In the genomic region with DNA sequence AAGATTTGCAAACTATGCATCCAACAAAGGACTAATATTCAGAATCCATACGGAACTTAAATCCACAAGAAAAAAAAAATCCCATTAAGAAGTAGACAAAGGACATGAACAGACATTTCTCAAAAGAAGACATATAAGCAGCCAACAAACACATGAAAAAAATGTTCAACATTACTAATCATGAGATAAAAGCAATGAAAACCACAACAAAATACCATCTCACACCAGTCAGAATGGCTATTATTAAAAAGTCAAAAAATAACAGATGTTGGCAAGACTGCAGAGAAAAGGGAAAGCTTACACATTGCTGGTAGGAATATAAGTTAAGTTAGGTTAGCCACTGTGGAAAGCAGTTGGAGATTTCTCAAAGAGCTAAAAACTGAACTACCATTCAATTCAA, we compare ENCODE assay signal across 24 cellular contexts. TPM values are rescaled to one million over a fixed set of nuclear protein-coding genes. Genes with fewer than 3 reads are reported as not detected.
A peak's percentile ranks its signal among the peaks of the same experiment; 100 is the strongest.
DNase-seq lines count a peak whose midpoint lies in the region; ATAC-seq, FAIRE-seq and TF ChIP-seq lines count a peak whose summit lies in the region.
"Had no signal": no experiment of that assay in that cellular context is flagged by ENCODE, and none has a peak within 500 bp of the region (broad histone marks: within the 10 kb centered on the region; RNA-seq: fewer than 3 reads in every experiment).

No MANE protein-coding gene starts in this region.

- H3K9me3 ChIP-seq in endothelial cell of umbilical vein (replicated peaks; ENCODE audit: control insufficient read depth, insufficient read depth, low read length) (no peaks in the 10 kb centered on the region), osteoblast (ENCODE audit: low read depth, low read length) (no peaks in the 10 kb centered on the region), A673 (ENCODE audit: low read depth, low read length, poor library complexity, severe bottlenecking) (peaks cover 9% of the 10 kb centered on the region)
- H3K9me3 ChIP-seq: esophagus squamous epithelium had no signal

- CTCF ChIA-PET in activated CD8-positive, alpha-beta T cell treated with anti-CD3 and anti-CD28 coated beads for 36 hours (lab: Charles Lee), result interaction anchor here (1.0 kb wide), 1 partner anchor 15 kb away, joined by 3 read pairs; no protein-coding TSS in a partner anchor
- CTCF ChIA-PET in activated CD8-positive, alpha-beta T cell treated with anti-CD3 and anti-CD28 coated beads, Interleukin-2, amount 10 ng/mL, durations not matched to agents 7 days and 5 days (lab: Charles Lee), result interaction anchor here (0.7 kb wide), 1 partner anchor 48 kb away, joined by 3 read pairs; no protein-coding TSS in a partner anchor
- CTCF ChIA-PET in endothelial cell of umbilical vein (lab: Charles Lee), result interaction anchor here (1.0 to 1.4 kb wide), 3 partner anchors 8 to 133 kb away, joined by 3 to 4 read pairs (median 4); no protein-coding TSS in a partner anchor
- CTCF ChIA-PET in A673 (lab: Charles Lee), result no interaction called here

- H3K36me3 ChIP-seq in endothelial cell of umbilical vein (ENCODE audit: control insufficient read depth in 2 of 2, extremely low read depth in 1 of 2, insufficient read depth in 2 of 2, low read length in 2 of 2), result peaks cover 2 to 7% of the 10 kb centered on the region in 2 experiments
- no peaks in the 10 kb centered on the region for H3K36me3 ChIP-seq in osteoblast (ENCODE audit: insufficient read depth, low read length)
- H3K36me3 ChIP-seq in A673 (ENCODE audit: insufficient read depth, low read length, poor library complexity, severe bottlenecking), result no peaks in the 10 kb centered on the region
- H3K36me3 ChIP-seq: esophagus squamous epithelium, transverse colon had no signal

- POLR2A ChIA-PET in activated CD8-positive, alpha-beta T cell treated with anti-CD3 and anti-CD28 coated beads for 36 hours (lab: Charles Lee), result interaction anchor here (1.8 kb wide), 1 partner anchor 14 kb away, joined by 6 read pairs; no protein-coding TSS in a partner anchor
- POLR2A ChIA-PET in activated CD8-positive, alpha-beta T cell treated with anti-CD3 and anti-CD28 coated beads, Interleukin-2, amount 10 ng/mL, durations not matched to agents 7 days and 5 days (lab: Charles Lee), result no interaction called here
- POLR2A ChIA-PET in endothelial cell of umbilical vein (lab: Charles Lee) (interaction anchor here (0.9 kb wide), 1 partner anchor 15 kb away, joined by 3 read pairs; no protein-coding TSS in a partner anchor), A673 (lab: Charles Lee; ENCODE audit: low non-redundant PET) (no interaction called here)

- BruUV-seq in endothelial cell of umbilical vein (replicated peaks; lab: Mats Ljungman, UMichigan), result no TSS peak
- BruUV-seq in A673 (replicated peaks; lab: Mats Ljungman, UMichigan), result no TSS peak

- H3K9ac ChIP-seq in endothelial cell of umbilical vein (replicated peaks; ENCODE audit: extremely low read depth, insufficient read depth, low read length), result no peak overlapping the region
- H3K9ac ChIP-seq: parathyroid adenoma had no signal

- TF ChIP-seq CTCF in activated CD8-positive, alpha-beta T cell treated with anti-CD3 and anti-CD28 coated beads for 36 hours (IDR thresholded peaks at IDR 0.05), result no peak
- TF ChIP-seq CTCF in endothelial cell of umbilical vein (IDR thresholded peaks at IDR 0.05; ENCODE audit: extremely low read depth in 1 of 2, insufficient read depth in 1 of 2, low read depth in 1 of 2, low read length in 2 of 2) (no peak), osteoblast (IDR thresholded peaks at IDR 0.05; ENCODE audit: extremely low read depth, low read depth, low read length) (no peak), A673 (conservative IDR thresholded peaks at IDR 0.05; ENCODE audit: low read depth, low read length) (no peak)

- H3K4me1 Mint-ChIP-seq in activated CD8-positive, alpha-beta T cell treated with anti-CD3 and anti-CD28 coated beads for 36 hours (ENCODE audit: low read depth), result peaks cover 67% of the 10 kb centered on the region
- H3K4me1 Mint-ChIP-seq in activated CD8-positive, alpha-beta T cell treated with anti-CD3 and anti-CD28 coated beads, Interleukin-2, amount 10 ng/mL, durations not matched to agents 7 days and 5 days (ENCODE audit: low read depth), result peaks cover 59% of the 10 kb centered on the region

- no peak for DNase-seq in activated CD8-positive, alpha-beta T cell treated with anti-CD3 and anti-CD28 coated beads for 36 hours
- no peak for DNase-seq in activated CD8-positive, alpha-beta T cell treated with anti-CD3 and anti-CD28 coated beads, Interleukin-2, amount 10 ng/mL, durations not matched to agents 7 days and 5 days
- DNase-seq in RPMI7951 (ENCODE audit: low read depth) (peak; percentile 40), endothelial cell of umbilical vein (ENCODE audit: low read depth, low spot score) (peak; percentile 38), osteoblast (ENCODE audit: insufficient read length, low spot score, missing footprints) (no peak), NCI-H2107 treated with DMSO at 0.1 percent for 48 hours (lab: John Stamatoyannopoulos, UW; ENCODE audit: unreplicated experiment) (no peak), A673 (ENCODE audit: low spot score) (no peak)
- DNase-seq: 8988T, dermis blood vessel endothelial cell, DMS153, esophagus squamous epithelium, hypothalamus, NCI-H1105, NCI-H2107, NCI-H69, PC-3, transverse colon had no signal

- TF ChIP-seq POLR2A in endothelial cell of umbilical vein (IDR thresholded peaks at IDR 0.05; ENCODE audit: low read depth, low read length), result no peak

- H3K36me3 Mint-ChIP-seq in activated CD8-positive, alpha-beta T cell treated with anti-CD3 and anti-CD28 coated beads for 36 hours (ENCODE audit: low read depth), result peaks cover 36% of the 10 kb centered on the region
- peaks cover 43% of the 10 kb centered on the region for H3K36me3 Mint-ChIP-seq in activated CD8-positive, alpha-beta T cell treated with anti-CD3 and anti-CD28 coated beads, Interleukin-2, amount 10 ng/mL, durations not matched to agents 7 days and 5 days (ENCODE audit: low read depth)

- FAIRE-seq in endothelial cell of umbilical vein (lab: Jason Lieb, UNC), result no peak
- FAIRE-seq: GM18507, TTC549 had no signal

- H3K4me2 ChIP-seq in endothelial cell of umbilical vein (ENCODE audit: insufficient read depth, low read length) (peak overlapping the region; percentile 60), osteoblast (ENCODE audit: insufficient read depth, low read length) (peak overlapping the region; percentile 74)
- H3K4me2 ChIP-seq: smooth muscle cell had no signal

- H2AFZ ChIP-seq in endothelial cell of umbilical vein (ENCODE audit: low read depth, low read length) (no peak overlapping the region), osteoblast (ENCODE audit: low read length) (no peak overlapping the region)
- H2AFZ ChIP-seq: parathyroid adenoma had no signal

- H3K9me1 ChIP-seq in endothelial cell of umbilical vein (replicated peaks; ENCODE audit: control insufficient read depth, extremely low read depth, insufficient read depth, low read length), result no peaks in the 10 kb centered on the region

- H3K9me3 Mint-ChIP-seq in activated CD8-positive, alpha-beta T cell treated with anti-CD3 and anti-CD28 coated beads for 36 hours, result peaks cover 8% of the 10 kb centered on the region
- H3K9me3 Mint-ChIP-seq in activated CD8-positive, alpha-beta T cell treated with anti-CD3 and anti-CD28 coated beads, Interleukin-2, amount 10 ng/mL, durations not matched to agents 7 days and 5 days (ENCODE audit: insufficient read depth), result peaks cover 14% of the 10 kb centered on the region

- H3K27ac Mint-ChIP-seq in activated CD8-positive, alpha-beta T cell treated with anti-CD3 and anti-CD28 coated beads for 36 hours, result peak overlapping the region; percentile 58
- H3K27ac Mint-ChIP-seq in activated CD8-positive, alpha-beta T cell treated with anti-CD3 and anti-CD28 coated beads, Interleukin-2, amount 10 ng/mL, durations not matched to agents 7 days and 5 days, result no peak overlapping the region

- H3K27me3 ChIP-seq in endothelial cell of umbilical vein (ENCODE audit: control insufficient read depth in 2 of 2, insufficient read depth in 2 of 2, low read length in 2 of 2) (no peaks in the 10 kb centered on the region), osteoblast (ENCODE audit: insufficient read depth, low read length) (no peaks in the 10 kb centered on the region), A673 (replicated peaks; ENCODE audit: insufficient read depth, low read depth, low read length, poor library complexity) (no peaks in the 10 kb centered on the region)
- H3K27me3 ChIP-seq: esophagus squamous epithelium, transverse colon had no signal

- H3K4me3 ChIP-seq in endothelial cell of umbilical vein (replicated peaks in 1 of 3; ENCODE audit: insufficient read depth in 1 of 3, low read depth in 1 of 3, low read length in 3 of 3) (no peak overlapping the region), osteoblast (ENCODE audit: insufficient read depth, low read length) (peak overlapping the region; percentile 47), A673 (ENCODE audit: low read depth, low read length, poor library complexity, severe bottlenecking) (no peak overlapping the region)
- H3K4me3 ChIP-seq: esophagus squamous epithelium, smooth muscle cell, transverse colon had no signal

- ATAC-seq in activated CD8-positive, alpha-beta T cell treated with anti-CD3 and anti-CD28 coated beads for 36 hours, result no peak
- no peak for ATAC-seq in activated CD8-positive, alpha-beta T cell treated with anti-CD3 and anti-CD28 coated beads, Interleukin-2, amount 10 ng/mL, durations not matched to agents 7 days and 5 days
- no peak for ATAC-seq in GM21737 (IDR thresholded peaks at IDR 0.05; ENCODE audit: unreplicated experiment)
- ATAC-seq: left lobe of liver, PC-3 had no signal

- peaks cover 100% of the 10 kb centered on the region for H3K79me2 ChIP-seq in endothelial cell of umbilical vein (ENCODE audit: control insufficient read depth, insufficient read depth, low read length)
- peaks cover 99% of the 10 kb centered on the region for H3K79me2 ChIP-seq in osteoblast (ENCODE audit: insufficient read depth, low read length)

- peaks cover 31% of the 10 kb centered on the region for H4K20me1 ChIP-seq in endothelial cell of umbilical vein (replicated peaks; ENCODE audit: control insufficient read depth, extremely low read depth, insufficient read depth, low read length)
- peaks cover 35% of the 10 kb centered on the region for H4K20me1 ChIP-seq in osteoblast (ENCODE audit: insufficient read depth, low read length)

- peaks cover 74% of the 10 kb centered on the region for H3K4me1 ChIP-seq in endothelial cell of umbilical vein (ENCODE audit: control insufficient read depth, extremely low read depth, insufficient read depth, low read length)
- peaks cover 19% of the 10 kb centered on the region for H3K4me1 ChIP-seq in osteoblast (ENCODE audit: insufficient read depth, low read length)
- H3K4me1 ChIP-seq in A673 (ENCODE audit: insufficient read depth, low read length, poor library complexity, severe bottlenecking), result no peaks in the 10 kb centered on the region
- H3K4me1 ChIP-seq: parathyroid adenoma had no signal

- no peaks in the 10 kb centered on the region for H3K27me3 Mint-ChIP-seq in activated CD8-positive, alpha-beta T cell treated with anti-CD3 and anti-CD28 coated beads for 36 hours
- no peaks in the 10 kb centered on the region for H3K27me3 Mint-ChIP-seq in activated CD8-positive, alpha-beta T cell treated with anti-CD3 and anti-CD28 coated beads, Interleukin-2, amount 10 ng/mL, durations not matched to agents 7 days and 5 days (ENCODE audit: low read depth)

- intact Hi-C loops in activated CD8-positive, alpha-beta T cell treated with anti-CD3 and anti-CD28 coated beads for 36 hours (cut with micrococcal nuclease), result no loop called here
- intact Hi-C loops in endothelial cell of umbilical vein (cut with micrococcal nuclease) (no loop called here), A673 (cut with micrococcal nuclease; ENCODE audit: unreplicated experiment) (no loop called here)

- no peak overlapping the region for H3K4me3 Mint-ChIP-seq in activated CD8-positive, alpha-beta T cell treated with anti-CD3 and anti-CD28 coated beads for 36 hours
- H3K4me3 Mint-ChIP-seq in activated CD8-positive, alpha-beta T cell treated with anti-CD3 and anti-CD28 coated beads, Interleukin-2, amount 10 ng/mL, durations not matched to agents 7 days and 5 days, result no peak overlapping the region

- H3K27ac ChIP-seq in endothelial cell of umbilical vein (ENCODE audit: insufficient read depth, low read depth, low read length) (no peak overlapping the region), osteoblast (ENCODE audit: low read depth, low read length) (peak overlapping the region; percentile 67), A673 (ENCODE audit: low read depth, low read length, poor library complexity, severe bottlenecking) (no peak overlapping the region)
- H3K27ac ChIP-seq: C4-2B, esophagus squamous epithelium, parathyroid adenoma, transverse colon had no signal

- dilution Hi-C loops in endothelial cell of umbilical vein (cut with MboI; ENCODE audit: extremely low pct_ligation_motif_present, low sequenced_read_pairs), result no loop called here

RNA-seq across cellular contexts. Expression of a gene that starts 16.2 kb away (rescaled TPM):
- total RNA-seq in activated CD8-positive, alpha-beta T cell treated with anti-CD3 and anti-CD28 coated beads for 36 hours, result 10 to 100 TPM; 28.4 to 29.0 TPM
- total RNA-seq in activated CD8-positive, alpha-beta T cell treated with anti-CD3 and anti-CD28 coated beads, Interleukin-2, amount 10 ng/mL, durations not matched to agents 7 days and 5 days, result 10 to 100 TPM; 38.2 to 39.5 TPM
- total RNA-seq in RPMI7951 (2014; rRNA removed; shearing (Covaris generic)), result 26.0 and 26.2 TPM in 2 replicates
- total RNA-seq in endothelial cell of umbilical vein (176 and 193 TPM in 2 replicates), osteoblast (64.8 and 68.0 TPM in 2 replicates), A673 (2021) (33.2 and 34.8 TPM in 2 replicates)
- polyA plus RNA-seq in endothelial cell of umbilical vein, result 53.6 and 61.1 TPM in 2 replicates
- polyA plus RNA-seq in endothelial cell of umbilical vein (2011; cell fraction: cytosol; rRNA removed), result 62.9 and 67.5 TPM in 2 replicates
- polyA plus RNA-seq in endothelial cell of umbilical vein (2011; cell fraction: nucleus; rRNA removed), result 180 and 190 TPM in 2 replicates
- polyA plus RNA-seq in endothelial cell of umbilical vein (2012), result 76.5 and 115 TPM in 2 replicates
- polyA minus RNA-seq in endothelial cell of umbilical vein, result 302 and 356 TPM in 2 replicates
- polyA minus RNA-seq in endothelial cell of umbilical vein (2011; cell fraction: cytosol; rRNA and poly(A)+ RNA removed), result 32.8 TPM
- polyA minus RNA-seq in endothelial cell of umbilical vein (2011; cell fraction: nucleus; rRNA and poly(A)+ RNA removed), result 1,081 and 1,155 TPM in 2 replicates

Comparison
In these comparisons a context has a peak if more than half of its experiments do, and no peak if none do; other contexts are left out.
1. POLR2A ChIA-PET loops: an anchor here in activated CD8-positive, alpha-beta T cell treated with anti-CD3 and anti-CD28 coated beads for 36 hours (1.8 kb wide) and endothelial cell of umbilical vein (0.9 kb wide); none called in activated CD8-positive, alpha-beta T cell treated with anti-CD3 and anti-CD28 coated beads, Interleukin-2, amount 10 ng/mL, durations not matched to agents 7 days and 5 days and A673.
2. DNase-seq: peak in RPMI7951 (single experiment) and endothelial cell of umbilical vein (single experiment); none in activated CD8-positive, alpha-beta T cell treated with anti-CD3 and anti-CD28 coated beads for 36 hours (single experiment), activated CD8-positive, alpha-beta T cell treated with anti-CD3 and anti-CD28 coated beads, Interleukin-2, amount 10 ng/mL, durations not matched to agents 7 days and 5 days (single experiment), osteoblast (single experiment), NCI-H2107 treated with DMSO at 0.1 percent for 48 hours (single experiment) and A673 (single experiment).